ENCODE assay signal across 8 cellular contexts in genomic region chr12:118330421-118331018, GRCh38. TPM values are rescaled to one million over a fixed set of nuclear protein-coding genes. Genes with fewer than 3 reads are reported as not detected.
DNase-seq lines count a peak whose midpoint lies in the region; ATAC-seq, FAIRE-seq and TF ChIP-seq lines count a peak whose summit lies in the region.

No MANE protein-coding gene starts in this region.

- H3K27me3 ChIP-seq in suprapubic skin, result no peaks in the 10 kb centered on the region

- FAIRE-seq in GM12891 (lab: Jason Lieb, UNC), result peak; percentile 88
- peak; percentile 70 for FAIRE-seq in islet of Langerhans (lab: Jason Lieb, UNC)

- peaks cover 40% of the 10 kb centered on the region for H3K4me1 ChIP-seq in suprapubic skin

- H3K27ac ChIP-seq in caudate nucleus (ENCODE audit: low read depth, low read length) (no peak overlapping the region), suprapubic skin (no peak overlapping the region)

- H3K4me3 ChIP-seq in suprapubic skin, result no peak overlapping the region

- DNase-seq in GM12891 (ENCODE audit: insufficient read length, low spot score) (peak; percentile 11), RPMI8226 (peak; percentile 11), caudate nucleus (lab: John Stamatoyannopoulos, UW) (no peak), suprapubic skin (ENCODE audit: low spot score in 2 of 2) (no peak), posterior vena cava (ENCODE audit: low spot score) (no peak)

- no peak for TF ChIP-seq CTCF in suprapubic skin (IDR thresholded peaks at IDR 0.05)

- H3K9me3 ChIP-seq in suprapubic skin, result no peaks in the 10 kb centered on the region

- no peak for TF ChIP-seq POLR2A in GM12891 (IDR thresholded peaks at IDR 0.05; ENCODE audit: low read depth, low read length)
- TF ChIP-seq POLR2A in suprapubic skin (IDR thresholded peaks at IDR 0.05), result no peak

- no peak for TF ChIP-seq EP300 in suprapubic skin (IDR thresholded peaks at IDR 0.05)

- no peaks in the 10 kb centered on the region for H3K36me3 ChIP-seq in suprapubic skin

- WGBS in suprapubic skin, result 35% methylated on average over 3 of the region's 3 CpGs

- peak; percentile 87 for ATAC-seq in HG02678 (IDR thresholded peaks at IDR 0.05; ENCODE audit: unreplicated experiment)
- no peak for ATAC-seq in GM18520 (IDR thresholded peaks at IDR 0.05; ENCODE audit: unreplicated experiment)

- intact Hi-C loops in posterior vena cava (cut with DNase I), result no loop called here

TF ChIP-seq in GM12891, 5 proteins besides CTCF, POLR2A, EP300 and RAD21:
- TF ChIP-seq SPI1 (IDR thresholded peaks at IDR 0.05; ENCODE audit: low read depth, low read length), result no peak
- TF ChIP-seq POU2F2 (IDR thresholded peaks at IDR 0.05; ENCODE audit: low read depth, low read length), result no peak
- TF ChIP-seq POLR2AphosphoS5 (IDR thresholded peaks at IDR 0.05; ENCODE audit: low read depth, low read length), result no peak
- no peak for TF ChIP-seq TAF1 (IDR thresholded peaks at IDR 0.05; ENCODE audit: low read depth, low read length)
- no peak for TF ChIP-seq PAX5 (IDR thresholded peaks at IDR 0.05; ENCODE audit: insufficient read depth, low read length, severe bottlenecking)
TF ChIP-seq in GM12891: peak in this region for 0.

RNA-seq across cellular contexts. Expression of gene TAOK3, which starts 42.2 kb away (rescaled TPM):
- polyA plus RNA-seq in GM12891 (2012; ENCODE audit: low read depth, missing spikeins), result 37.2 TPM
- total RNA-seq in suprapubic skin (10 to 100 TPM; 22.7 to 61.7 (median 38.8) TPM), posterior vena cava (10 to 100 TPM; 27.9 to 31.8 TPM)

RNA-seq across cellular contexts. Expression of gene SUDS3, which starts 45.8 kb away (rescaled TPM):
- polyA plus RNA-seq in GM12891 (2012; ENCODE audit: low read depth, missing spikeins), result 10.7 TPM
- 10 to 100 TPM; 37.7 to 66.3 (median 50.1) TPM for total RNA-seq in suprapubic skin
- total RNA-seq in posterior vena cava, result 10 to 100 TPM; 21.2 to 31.1 TPM

Comparison
In these comparisons a context has a peak if more than half of its experiments do, and no peak if none do; other contexts are left out.
1. DNase-seq: peak in GM12891 (single experiment) and RPMI8226 (single experiment); none in caudate nucleus (0 of 61), suprapubic skin (0 of 2) and posterior vena cava (single experiment).